20 cellular contexts compared by ENCODE assay signal in the genomic region with DNA sequence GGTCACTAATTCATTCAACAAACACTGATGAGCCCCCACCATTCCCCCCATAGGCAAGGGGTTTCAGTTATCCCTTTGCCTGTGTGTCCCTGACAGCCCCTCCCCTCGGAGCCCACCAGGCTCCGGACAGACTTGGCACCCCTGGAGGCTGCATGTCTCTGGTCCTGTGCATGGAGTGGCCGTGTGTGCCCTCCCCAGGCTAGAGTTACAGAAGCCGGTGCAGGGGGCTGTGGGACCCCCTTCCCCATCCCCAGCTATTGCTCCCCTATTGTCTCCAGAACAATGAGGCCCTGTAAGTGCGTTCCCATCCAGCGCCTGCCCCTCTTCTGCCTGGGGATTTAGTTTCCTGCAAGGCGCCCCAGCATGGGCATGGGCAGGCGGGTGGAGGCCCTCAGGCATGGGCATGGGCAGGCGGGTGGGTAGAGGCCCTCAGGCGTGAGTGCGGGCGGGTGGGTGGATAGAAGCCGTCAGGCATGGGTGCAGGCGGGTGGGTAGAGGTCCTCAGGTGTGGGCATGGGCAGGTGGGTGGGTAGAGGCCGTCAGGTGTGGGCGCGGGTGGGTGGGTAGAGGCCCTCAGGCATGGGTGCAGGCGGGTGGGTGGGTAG. TPM values are rescaled to one million over a fixed set of nuclear protein-coding genes. Genes with fewer than 3 reads are reported as not detected.
"Had no signal": no experiment of that assay in that cellular context is flagged by ENCODE, and none has a peak within 500 bp of the region (broad histone marks: within the 10 kb centered on the region; RNA-seq: fewer than 3 reads in every experiment).

No MANE protein-coding gene starts in this region.

- DNase-seq: activated CD4-positive, alpha-beta T cell treated with anti-CD3 and anti-CD28 coated beads for 4 hours; activated CD8-positive, alpha-beta T cell treated with anti-CD3 and anti-CD28 coated beads for 36 hours; activated gamma-delta T cell; endodermal cell; foreskin fibroblast; hypothalamus; mesenchymal stem cell; retina; stimulated activated CD4-positive, alpha-beta T cell treated with anti-CD3 and anti-CD28 coated beads, Interleukin-15, amount 100 ng/mL, for 24 hours; stimulated activated CD4-positive, alpha-beta T cell treated with anti-CD3 and anti-CD28 coated beads, Interleukin-4, amount 100 ng/mL, for 1 hour had no signal

- H3K9me3 ChIP-seq: thoracic aorta had no signal

- H3K4me3 Mint-ChIP-seq: activated CD8-positive, alpha-beta T cell treated with anti-CD3 and anti-CD28 coated beads for 36 hours; activated naive CD8-positive, alpha-beta T cell; endodermal cell; naive thymus-derived CD8-positive, alpha-beta T cell; T-helper 17 cell had no signal

- H3K36me3 ChIP-seq: thoracic aorta had no signal

- H3K4me3 ChIP-seq: skin epidermis, thoracic aorta had no signal

- H3K36me3 Mint-ChIP-seq: activated naive CD8-positive, alpha-beta T cell; naive thymus-derived CD8-positive, alpha-beta T cell had no signal

- H3K27ac ChIP-seq: epithelial cell of prostate, skin epidermis, thoracic aorta had no signal

- H3K4me1 Mint-ChIP-seq: endodermal cell; naive thymus-derived CD8-positive, alpha-beta T cell had no signal

- H3K9me3 Mint-ChIP-seq: activated CD8-positive, alpha-beta T cell treated with anti-CD3 and anti-CD28 coated beads for 36 hours; endodermal cell; naive thymus-derived CD8-positive, alpha-beta T cell had no signal

- H3K27ac Mint-ChIP-seq: activated CD8-positive, alpha-beta T cell treated with anti-CD3 and anti-CD28 coated beads for 36 hours; activated naive CD8-positive, alpha-beta T cell; naive thymus-derived CD8-positive, alpha-beta T cell; T-helper 17 cell had no signal

RNA-seq across cellular contexts. Expression of a gene that starts 1.5 kb away (rescaled TPM):
- total RNA-seq: activated CD8-positive, alpha-beta T cell treated with anti-CD3 and anti-CD28 coated beads for 36 hours; endodermal cell; liver; naive thymus-derived CD8-positive, alpha-beta T cell; SK-MEL-5; T-helper 17 cell; thoracic aorta had no signal
- polyA plus RNA-seq: keratinocyte; naive thymus-derived CD8-positive, alpha-beta T cell had no signal

RNA-seq across cellular contexts. Expression of a gene that starts 39.6 kb away (rescaled TPM):
- total RNA-seq: activated CD8-positive, alpha-beta T cell treated with anti-CD3 and anti-CD28 coated beads for 36 hours; naive thymus-derived CD8-positive, alpha-beta T cell; SK-MEL-5; T-helper 17 cell; ureter had no signal
- polyA plus RNA-seq: keratinocyte; naive thymus-derived CD8-positive, alpha-beta T cell had no signal
